3 cellular contexts compared by ENCODE assay signal in genomic region chr10:78928330-78928729, GRCh38.
TF ChIP-seq lines count a peak whose summit lies in the region.

No MANE protein-coding gene starts in this region.

TF ChIP-seq in SK-N-SH, 30 proteins besides CTCF, POLR2A, EP300 and RAD21 (continued from another document and continues in another):
- TF ChIP-seq RCOR1 (IDR thresholded peaks at IDR 0.05; ENCODE audit: low read length) (no peak), POLR2AphosphoS5 (IDR thresholded peaks at IDR 0.05; ENCODE audit: low read depth, low read length) (no peak), USF1 (IDR thresholded peaks at IDR 0.05; ENCODE audit: borderline replicate concordance, low read depth) (no peak), ELF1 (IDR thresholded peaks at IDR 0.05) (no peak), REST (IDR thresholded peaks at IDR 0.05; ENCODE audit: low read depth, low read length) (no peak), GABPA (IDR thresholded peaks at IDR 0.05; ENCODE audit: low read depth) (no peak), PBX3 (IDR thresholded peaks at IDR 0.05) (no peak), IRF3 (IDR thresholded peaks at IDR 0.05; ENCODE audit: low read depth, low read length) (no peak), TAF1 (IDR thresholded peaks at IDR 0.05; ENCODE audit: borderline replicate concordance, low read depth, low read length) (no peak), GATA2 (CRISPR knock-in tag; IDR thresholded peaks at IDR 0.05) (no peak)

TF ChIP-seq in SK-N-SH treated with all-trans-retinoic acid at 6 μM for 48 hours, 23 proteins besides CTCF, POLR2A, EP300 and RAD21 (continued from another document):
- no peak for TF ChIP-seq CSRNP3 (CRISPR knock-in tag; IDR thresholded peaks at IDR 0.05)
- TF ChIP-seq ISL1 (CRISPR knock-in tag; IDR thresholded peaks at IDR 0.05): no peak
- no peak for TF ChIP-seq ARNTL (CRISPR knock-in tag; IDR thresholded peaks at IDR 0.05; ENCODE audit: borderline replicate concordance, low read depth)
- no peak for TF ChIP-seq TCF4 (CRISPR knock-in tag; IDR thresholded peaks at IDR 0.05; ENCODE audit: borderline replicate concordance)
- TF ChIP-seq SNAI2 (CRISPR knock-in tag; IDR thresholded peaks at IDR 0.05): no peak
- TF ChIP-seq PATZ1 (CRISPR knock-in tag; IDR thresholded peaks at IDR 0.05; ENCODE audit: borderline replicate concordance): no peak
- TF ChIP-seq ZNF8 (CRISPR knock-in tag; IDR thresholded peaks at IDR 0.05): no peak
- no peak for TF ChIP-seq OSR1 (CRISPR knock-in tag; IDR thresholded peaks at IDR 0.05)
- no peak for TF ChIP-seq ZFP3 (CRISPR knock-in tag; IDR thresholded peaks at IDR 0.05)
- TF ChIP-seq ZC3H10 (CRISPR knock-in tag; IDR thresholded peaks at IDR 0.05): no peak
- TF ChIP-seq GLIS3 (CRISPR knock-in tag; IDR thresholded peaks at IDR 0.05): no peak
- no peak for TF ChIP-seq BACH2 (CRISPR knock-in tag; IDR thresholded peaks at IDR 0.05; ENCODE audit: borderline replicate concordance)

TF ChIP-seq in HepG2, 621 proteins besides CTCF, POLR2A, EP300 and RAD21 (continued from another document):
- peak; percentile 52 for TF ChIP-seq STAG1 (CRISPR knock-in tag; IDR thresholded peaks at IDR 0.05)
TF ChIP-seq in HepG2: peak in this region for 2.
